In genomic region chr7:26202019-26202985, GRCh38 we compare ENCODE assay signal across 8 cellular contexts. TPM values are rescaled to one million over a fixed set of nuclear protein-coding genes. Genes with fewer than 3 reads are reported as not detected.
DNase-seq lines count a peak whose midpoint lies in the region; ATAC-seq, FAIRE-seq and TF ChIP-seq lines count a peak whose summit lies in the region.

No MANE protein-coding gene starts in this region.

- peak overlapping the region; percentile 92 for H3K4me3 ChIP-seq in A549
- H3K4me3 ChIP-seq in dorsolateral prefrontal cortex, result peak overlapping the region; percentile 68 to 100 (median 96)
- peak overlapping the region; percentile 83 for H3K4me3 ChIP-seq in lower lobe of right lung

- ATAC-seq in A549 (peak; percentile 10 to 20), GM19023 (IDR thresholded peaks at IDR 0.05; ENCODE audit: unreplicated experiment) (peak; percentile 5), lower lobe of right lung (peak; percentile 23 to 31), HG03378 (IDR thresholded peaks at IDR 0.05; ENCODE audit: unreplicated experiment) (no peak)

- no peak for FAIRE-seq in A549 (lab: Jason Lieb, UNC)

- no peak for TF ChIP-seq CTCF in A549 (IDR thresholded peaks at IDR 0.05)
- TF ChIP-seq CTCF in dorsolateral prefrontal cortex (IDR thresholded peaks at IDR 0.05 in 54 of 56, conservative IDR thresholded peaks at IDR 0.05 in 2 of 56; ENCODE audit: low read depth in 1 of 56, partially characterized antibody in 56 of 56), result peak in 11 of 56 donors; percentile 4 to 37 (median 18)
- TF ChIP-seq CTCF in lower lobe of right lung (IDR thresholded peaks at IDR 0.05), result no peak

- DNase-seq in A549 (ENCODE audit: low read depth in 1 of 2, low spot score in 1 of 2) (peak in 1 of 2 experiments; percentile 54), LHCN-M2 (ENCODE audit: low read depth) (peak; percentile 42), dorsolateral prefrontal cortex (peak in 9 of 10 donors; percentile 32 to 75 (median 46)), lower lobe of right lung (peak; percentile 70)
- DNase-seq in activated CD4-positive, alpha-beta T cell treated with anti-CD3 and anti-CD28 coated beads for 4 hours, result peak; percentile 66 to 68
- peak; percentile 62 to 70 for DNase-seq in stimulated activated CD4-positive, alpha-beta T cell treated with anti-CD3 and anti-CD28 coated beads, Interleukin-4, amount 100 ng/mL, for 4 hours

- H3K36me3 ChIP-seq in lower lobe of right lung, result peaks cover 27% of the 10 kb centered on the region

- peak overlapping the region; percentile 92 for H3K4me2 ChIP-seq in A549

- H3K9me3 ChIP-seq in A549 (no peaks in the 10 kb centered on the region), lower lobe of right lung (no peaks in the 10 kb centered on the region)

- WGBS in A549 (ENCODE audit: missing lambda C conversion rate), result 1% methylated on average over 19 of the region's 68 CpGs

- H3K4me1 ChIP-seq in A549 (peaks cover 33% of the 10 kb centered on the region), lower lobe of right lung (peaks cover 38% of the 10 kb centered on the region)

- TF ChIP-seq EP300 in A549 (IDR thresholded peaks at IDR 0.05), result no peak

- H3K27ac ChIP-seq in A549, result peak overlapping the region; percentile 99
- peak overlapping the region; percentile 94 to 100 (median 100) for H3K27ac ChIP-seq in dorsolateral prefrontal cortex
- H3K27ac ChIP-seq in lower lobe of right lung, result peak overlapping the region; percentile 99

- CTCF ChIA-PET in A549 (lab: Yijun Ruan, JAX), result interaction anchor here (0.6 to 2.6 kb wide), 3 partner anchors 8 to 163 kb away, joined by 3 to 10 read pairs (median 4); no protein-coding TSS in a partner anchor

- no peak for TF ChIP-seq RAD21 in A549 (conservative IDR thresholded peaks at IDR 0.05 in 1 of 2, IDR thresholded peaks at IDR 0.05 in 1 of 2)

- H3K27me3 ChIP-seq in dorsolateral prefrontal cortex, result no peaks in the 10 kb centered on the region
- H3K27me3 ChIP-seq in lower lobe of right lung (ENCODE audit: low read depth), result no peaks in the 10 kb centered on the region

- intact Hi-C loops in dorsolateral prefrontal cortex (cut with DNase I) (loop anchor here (5.0 to 10.0 kb wide), 4 partner anchors 92 to 165 kb away; partner anchors contain the start of gene SNX10 (in 1 of the 2)), lower lobe of right lung (cut with DNase I) (no loop called here)

- TF ChIP-seq POLR2A in A549 (IDR thresholded peaks at IDR 0.05; ENCODE audit: low read length), result peak; percentile 41

- POLR2A ChIA-PET in A549 (lab: Yijun Ruan, JAX), result interaction anchor here (0.8 to 3.1 kb wide), 10 partner anchors 8 to 340 kb away, joined by 3 to 42 read pairs (median 4); partner anchors contain the start of gene NFE2L3

TF ChIP-seq in A549, 52 proteins besides CTCF, POLR2A, EP300 and RAD21:
- peak; percentile 23; the same call in 1 of the 3 replicates for TF ChIP-seq BCL3 (IDR thresholded peaks at IDR 0.05)
- no peak for TF ChIP-seq RARB (CRISPR knock-in tag; IDR thresholded peaks at IDR 0.05)
- no peak for TF ChIP-seq USF2 (IDR thresholded peaks at IDR 0.05)
- TF ChIP-seq BHLHE40 (IDR thresholded peaks at IDR 0.05; ENCODE audit: low read depth, low read length), result 0 out of 2 replicates have a peak, but pooled peaks have one; percentile 17
- TF ChIP-seq KDM1A (IDR thresholded peaks at IDR 0.05; ENCODE audit: low read depth), result no peak
- no peak for TF ChIP-seq FOSB (CRISPR knock-in tag; IDR thresholded peaks at IDR 0.05)
- TF ChIP-seq MAX (IDR thresholded peaks at IDR 0.05), result peak; percentile 65
- 0 out of 2 replicates have a peak, but pooled peaks have one; percentile 38 for TF ChIP-seq PHF8 (IDR thresholded peaks at IDR 0.05; ENCODE audit: borderline replicate concordance, low read depth)
- TF ChIP-seq MAFK (IDR thresholded peaks at IDR 0.05; ENCODE audit: partially characterized antibody), result no peak
- TF ChIP-seq MYC (IDR thresholded peaks at IDR 0.05; ENCODE audit: borderline replicate concordance, low read length), result peak; percentile 93
- peak in 1 of 2 experiments; percentile 19; a peak in 2 of 5 replicates for TF ChIP-seq JUN (IDR thresholded peaks at IDR 0.05)
- no peak for TF ChIP-seq FOSL2 (IDR thresholded peaks at IDR 0.05)
- TF ChIP-seq FOSL2 (CRISPR knock-in tag; IDR thresholded peaks at IDR 0.05), result no peak
- TF ChIP-seq JUNB (IDR thresholded peaks at IDR 0.05), result no peak
- TF ChIP-seq CHD2 (IDR thresholded peaks at IDR 0.05; ENCODE audit: low read length, partially characterized antibody), result no peak

RNA-seq across cellular contexts. Expression of gene CBX3, which starts 0.8 kb away (rescaled TPM):
- polyA plus RNA-seq in A549 (2011; rRNA removed), result 177 and 275 TPM in 2 replicates
- polyA plus RNA-seq in A549 (2012; cell fraction: cytosol; rRNA removed), result 82.7 and 88.6 TPM in 2 replicates
- 58.0 and 66.0 TPM in 2 replicates for polyA plus RNA-seq in A549 (2012; cell fraction: nucleus; rRNA removed)
- polyA plus RNA-seq in A549 (2017; fragmentation: RNase III; extraction: RNeasy Plus Mini Kit Qiagen cat#74134 plus additional on column Dnase treatment), result 286 to 298 TPM (median 288 TPM) in 3 replicates
- polyA minus RNA-seq in A549 (2011; rRNA and poly(A)+ RNA removed), result 19.6 and 28.2 TPM in 2 replicates
- total RNA-seq in LHCN-M2 (2014; rRNA removed), result 259 and 289 TPM in 2 replicates
- 108 TPM for polyA plus RNA-seq in LHCN-M2 (2012)
- 10 to 100 TPM; 51.7 to 92.1 (median 75.3) TPM for total RNA-seq in dorsolateral prefrontal cortex
- total RNA-seq in lower lobe of right lung, result 94.3 TPM

RNA-seq across cellular contexts. Expression of gene HNRNPA2B1, which starts 1.8 kb away (rescaled TPM):
- polyA plus RNA-seq in A549 (2011; rRNA removed) (595 and 1,070 TPM in 2 replicates), A549 (2017; fragmentation: RNase III; extraction: RNeasy Plus Mini Kit Qiagen cat#74134 plus additional on column Dnase treatment) (2,246 to 2,255 TPM (median 2,251 TPM) in 3 replicates)
- polyA plus RNA-seq in A549 (2012; cell fraction: cytosol; rRNA removed), result 507 and 660 TPM in 2 replicates
- polyA plus RNA-seq in A549 (2012; cell fraction: nucleus; rRNA removed), result 180 and 246 TPM in 2 replicates
- polyA minus RNA-seq in A549 (2011; rRNA and poly(A)+ RNA removed), result 124 and 138 TPM in 2 replicates
- total RNA-seq in LHCN-M2 (2014; rRNA removed) (226 and 347 TPM in 2 replicates), dorsolateral prefrontal cortex (100 to 1,000 TPM; 303 to 523 (median 384) TPM), lower lobe of right lung (368 TPM)
- 681 TPM for polyA plus RNA-seq in LHCN-M2 (2012)

RNA-seq across cellular contexts. Expression of gene NFE2L3, which starts 50.3 kb away (rescaled TPM):
- 9.6 and 11.4 TPM in 2 replicates for polyA plus RNA-seq in A549 (2011; rRNA removed)
- 3.8 and 4.8 TPM in 2 replicates for polyA plus RNA-seq in A549 (2012; cell fraction: cytosol; rRNA removed)
- 6.3 and 8.0 TPM in 2 replicates for polyA plus RNA-seq in A549 (2012; cell fraction: nucleus; rRNA removed)
- polyA plus RNA-seq in A549 (2017; fragmentation: RNase III; extraction: RNeasy Plus Mini Kit Qiagen cat#74134 plus additional on column Dnase treatment), result 4.9 to 10.0 TPM (median 6.7 TPM) in 3 replicates
- polyA minus RNA-seq in A549 (2011; rRNA and poly(A)+ RNA removed), result 3.1 and 3.4 TPM in 2 replicates
- 1.6 and 2.6 TPM in 2 replicates for total RNA-seq in LHCN-M2 (2014; rRNA removed)
- polyA plus RNA-seq in LHCN-M2 (2012), result 2.9 TPM
- 1 to 10 TPM in 40 of 120 experiments, under 1 TPM in 75, not detected in 5; 0.15 to 5.3 (median 0.80) TPM for total RNA-seq in dorsolateral prefrontal cortex
- 4.8 TPM for total RNA-seq in lower lobe of right lung
